ENCODE assay signal across 9 cellular contexts in the genomic region with DNA sequence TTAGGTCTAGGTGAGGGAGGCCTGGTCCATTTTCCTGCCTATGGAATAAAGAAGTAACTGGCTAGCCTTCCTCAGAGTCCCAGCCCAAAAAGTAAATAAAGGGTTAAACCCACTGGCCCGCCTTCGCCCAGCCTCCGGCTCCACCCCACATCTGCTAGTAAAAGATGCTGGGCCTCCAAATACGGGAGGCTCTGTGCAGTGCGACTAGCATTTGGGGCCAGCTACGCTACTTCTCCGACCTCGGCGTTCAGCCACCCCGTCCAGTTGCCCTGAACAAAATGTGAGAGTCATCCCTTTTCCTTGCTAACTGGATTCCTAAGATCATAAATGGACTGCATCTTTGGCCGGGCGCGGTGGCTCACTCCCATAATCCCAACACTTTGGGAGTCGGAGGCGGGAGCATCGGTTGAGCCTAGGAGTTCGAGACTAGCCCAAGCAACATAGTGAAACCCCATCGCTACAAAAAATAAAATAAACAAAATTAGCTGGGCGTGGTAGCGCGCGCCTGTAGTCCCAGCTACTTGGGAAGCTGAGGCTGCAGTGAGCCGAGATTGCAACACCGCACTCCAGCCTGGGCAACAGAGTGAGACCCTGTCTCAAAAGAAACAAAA. TPM values are rescaled to one million over a fixed set of nuclear protein-coding genes. Genes with fewer than 3 reads are reported as not detected.
A peak's percentile ranks its signal among the peaks of the same experiment; 100 is the strongest.
DNase-seq lines count a peak whose midpoint lies in the region; ATAC-seq and TF ChIP-seq lines count a peak whose summit lies in the region.
"Had no signal": no experiment of that assay in that cellular context is flagged by ENCODE, and none has a peak within 500 bp of the region (broad histone marks: within the 10 kb centered on the region; RNA-seq: fewer than 3 reads in every experiment).

No MANE protein-coding gene starts in this region.

- peaks cover 18% of the 10 kb centered on the region for H3K4me1 ChIP-seq in HUES6 (ENCODE audit: control insufficient read depth, insufficient read depth, low read length)
- peaks cover 11% of the 10 kb centered on the region for H3K4me1 ChIP-seq in hepatocyte (ENCODE audit: insufficient read depth)

- peak overlapping the region; percentile 98 for H3K4me2 ChIP-seq in hepatocyte

- H3K4me3 ChIP-seq in HUES6 (ENCODE audit: low read depth, low read length) (peak overlapping the region; percentile 75), hepatocyte (peak overlapping the region; percentile 87), retinal pigment epithelial cell (ENCODE audit: low read length) (peak overlapping the region; percentile 74)

- H3K79me2 ChIP-seq in hepatocyte, result no peaks in the 10 kb centered on the region

- H4K20me1 ChIP-seq in hepatocyte (ENCODE audit: insufficient read depth, poor library complexity, severe bottlenecking), result no peaks in the 10 kb centered on the region

- DNase-seq in AG08395 (ENCODE audit: low spot score), result peak; percentile 92
- DNase-seq in SW480 (ENCODE audit: low spot score), result peak; percentile 54
- DNase-seq in astrocyte of the hippocampus (ENCODE audit: low read depth, low spot score), result peak; percentile 76
- DNase-seq in hepatocyte (ENCODE audit: low spot score), result peak; percentile 72
- no peak for DNase-seq in retinal pigment epithelial cell (ENCODE audit: low read depth)

- H3K27ac ChIP-seq in HUES6 (ENCODE audit: low read depth, low read length) (no peak overlapping the region), hepatocyte (peak overlapping the region; percentile 92)

- no peaks in the 10 kb centered on the region for H3K9me2 ChIP-seq in hepatocyte (replicated peaks; ENCODE audit: insufficient read depth)

- TF ChIP-seq CTCF in hepatocyte (IDR thresholded peaks at IDR 0.05; ENCODE audit: poor library complexity) (no peak), retinal pigment epithelial cell (conservative IDR thresholded peaks at IDR 0.05; ENCODE audit: low read depth, low read length) (no peak)

- WGBS in hepatocyte (ENCODE audit: low lambda C conversion rate, missing lambda C conversion rate), result 10% methylated on average over 24 of the region's 24 CpGs

- H3K9me3 ChIP-seq in HUES6 (ENCODE audit: control insufficient read depth, insufficient read depth, low read depth, low read length) (no peaks in the 10 kb centered on the region), hepatocyte (ENCODE audit: low read depth) (no peaks in the 10 kb centered on the region)

- H3K36me3 ChIP-seq in HUES6 (ENCODE audit: control insufficient read depth, insufficient read depth, low read length) (no peaks in the 10 kb centered on the region), hepatocyte (replicated peaks; ENCODE audit: insufficient read depth, low read depth) (no peaks in the 10 kb centered on the region)

- peak overlapping the region; percentile 81 for H2AFZ ChIP-seq in hepatocyte

- ATAC-seq in GM21390 (IDR thresholded peaks at IDR 0.05; ENCODE audit: unreplicated experiment) (no peak), GM21825 (IDR thresholded peaks at IDR 0.05; ENCODE audit: unreplicated experiment) (no peak)

- H3K27me3 ChIP-seq in HUES6 (ENCODE audit: control insufficient read depth, insufficient read depth, low read length) (peaks cover 51% of the 10 kb centered on the region), hepatocyte (peaks cover 50% of the 10 kb centered on the region)

- H3K9ac ChIP-seq in HUES6 (ENCODE audit: low read length), result no peak overlapping the region

RNA-seq across cellular contexts. Expression of gene MPP2, which starts 0.9 kb away (rescaled TPM):
- 1.3 and 4.1 TPM in 2 replicates for total RNA-seq in hepatocyte
- 1.1 and 1.4 TPM in 2 replicates for polyA plus RNA-seq in hepatocyte

RNA-seq across cellular contexts. Expression of gene PPY, which starts 34.1 kb away (rescaled TPM):
- total RNA-seq in hepatocyte, result not detected in 2 replicates
- not detected in 2 replicates for polyA plus RNA-seq in hepatocyte
- polyA plus RNA-seq: keratinocyte had no signal

RNA-seq across cellular contexts. Expression of gene PYY, which starts 45.5 kb away (rescaled TPM):
- total RNA-seq in hepatocyte, result 3.2 TPM in 1 of 2 replicates, not detected in the other
- 0.28 and 16.9 TPM in 2 replicates for polyA plus RNA-seq in hepatocyte
- polyA plus RNA-seq: keratinocyte had no signal
